Comparison of ENCODE assay signal across 8 cellular contexts in the genomic region with DNA sequence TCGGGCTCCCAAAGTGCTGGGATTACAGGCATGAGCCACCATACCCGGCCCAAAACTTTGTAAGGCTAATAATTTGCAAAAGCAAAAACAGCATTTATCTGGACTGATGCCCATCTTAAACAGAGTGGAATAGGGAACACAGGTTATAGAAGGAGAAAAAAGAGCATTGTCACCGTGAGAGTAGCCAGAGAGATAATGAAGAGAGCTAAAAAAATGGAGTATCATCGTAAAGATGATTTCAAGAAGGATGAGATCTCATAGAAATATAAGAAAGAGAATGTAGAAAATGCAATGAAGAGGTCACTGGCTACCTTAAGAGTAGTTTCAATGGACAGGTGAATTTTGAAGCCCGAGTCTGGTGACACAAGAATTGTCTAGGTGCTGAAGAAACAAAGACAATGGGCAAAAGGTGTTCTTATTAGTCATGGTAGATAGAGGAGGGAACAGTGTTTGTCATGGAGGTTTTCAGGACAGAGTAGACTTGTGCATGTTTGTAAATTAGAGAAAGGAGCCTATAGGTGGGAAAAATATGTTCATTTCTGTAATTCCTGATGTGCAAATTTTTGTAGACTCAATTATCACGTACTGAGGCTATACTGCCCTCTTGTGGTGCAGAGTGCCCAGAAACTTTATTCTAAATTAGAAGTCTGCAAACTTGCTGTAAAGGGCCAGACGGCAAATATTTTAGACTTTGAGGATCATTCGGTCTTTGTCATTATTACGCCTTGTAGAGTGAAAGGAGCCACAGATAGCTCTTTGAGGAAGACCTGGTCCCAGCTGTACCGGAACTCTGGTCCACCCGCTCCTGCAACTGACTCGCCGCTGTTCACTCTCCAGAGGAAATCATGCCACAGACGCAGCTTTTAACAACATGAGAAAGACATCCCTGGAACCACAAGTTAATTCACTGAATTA. TPM values are rescaled to one million over a fixed set of nuclear protein-coding genes. Genes with fewer than 3 reads are reported as not detected.
DNase-seq lines count a peak whose midpoint lies in the region; ATAC-seq, FAIRE-seq and TF ChIP-seq lines count a peak whose summit lies in the region.

No MANE protein-coding gene starts in this region.

- H3K36me3 Mint-ChIP-seq in activated naive CD4-positive, alpha-beta T cell treated with anti-CD3 and anti-CD28 coated beads for 36 hours (ENCODE audit: low read depth), result no peaks in the 10 kb centered on the region

- H3K79me2 ChIP-seq in DND-41 (ENCODE audit: insufficient read depth, low read length), result no peaks in the 10 kb centered on the region

- WGBS in heart right ventricle, 2 donors, result 38 to 43% methylated on average over 14 of the region's 14 CpGs
- WGBS in small intestine, 3 donors, result 45 to 48% (median 46%) methylated on average over 14 of the region's 14 CpGs

- H3K4me2 ChIP-seq in DND-41 (ENCODE audit: insufficient read depth, low read length), result peak overlapping the region; percentile 63

- H4K20me1 ChIP-seq in DND-41 (ENCODE audit: insufficient read depth, low read length), result no peaks in the 10 kb centered on the region

- CTCF ChIA-PET in activated naive CD4-positive, alpha-beta T cell treated with anti-CD3 and anti-CD28 coated beads for 36 hours (lab: Charles Lee), result interaction anchor here (0.6 to 2.7 kb wide), 27 partner anchors 8 to 1957 kb away, joined by 3 to 9 read pairs (median 3); a partner anchor contains a TSS

- intact Hi-C loops in activated naive CD4-positive, alpha-beta T cell treated with anti-CD3 and anti-CD28 coated beads for 36 hours (cut with micrococcal nuclease), result loop anchor here (1.0 to 2.0 kb wide), 5 partner anchors 30 to 656 kb away; a partner anchor contains a TSS
- intact Hi-C loops in heart right ventricle (cut with DNase I), result loop anchor here in 8 of 10 donors (2.0 to 10.0 kb wide), 5 partner anchors 72 to 244 kb away; a partner anchor contains a TSS

- H3K27ac Mint-ChIP-seq in activated naive CD4-positive, alpha-beta T cell treated with anti-CD3 and anti-CD28 coated beads for 36 hours, result no peak overlapping the region

- peak overlapping the region; percentile 36 for H3K9ac ChIP-seq in DND-41 (ENCODE audit: low read depth, low read length)

- peaks cover 26% of the 10 kb centered on the region for H3K27me3 Mint-ChIP-seq in activated naive CD4-positive, alpha-beta T cell treated with anti-CD3 and anti-CD28 coated beads for 36 hours (ENCODE audit: low read depth)

- peak overlapping the region; percentile 22 for H3K4me3 Mint-ChIP-seq in activated naive CD4-positive, alpha-beta T cell treated with anti-CD3 and anti-CD28 coated beads for 36 hours

- H3K36me3 ChIP-seq in DND-41 (ENCODE audit: insufficient read depth, low read length) (no peaks in the 10 kb centered on the region), heart right ventricle (no peaks in the 10 kb centered on the region), small intestine (ENCODE audit: control insufficient read depth in 2 of 2, insufficient read depth in 2 of 2, low read length in 2 of 2) (no peaks in the 10 kb centered on the region)

- peak; percentile 61 for DNase-seq in DND-41
- peak; percentile 60 for DNase-seq in LHCN-M2 (ENCODE audit: low read depth)
- peak; percentile 83 for DNase-seq in activated naive CD4-positive, alpha-beta T cell treated with anti-CD3 and anti-CD28 coated beads for 36 hours
- DNase-seq in heart right ventricle, result peak in 1 of 2 donors; percentile 44
- peak; percentile 55 for DNase-seq in small intestine

- TF ChIP-seq CTCF in DND-41 (IDR thresholded peaks at IDR 0.05; ENCODE audit: borderline replicate concordance, extremely low read depth, low read length, poor library complexity, severe bottlenecking) (peak; percentile 88), heart right ventricle (IDR thresholded peaks at IDR 0.05) (peak; percentile 70 to 87 (median 81))

- H3K4me1 Mint-ChIP-seq in activated naive CD4-positive, alpha-beta T cell treated with anti-CD3 and anti-CD28 coated beads for 36 hours (ENCODE audit: low read depth), result peaks cover 4% of the 10 kb centered on the region

- H3K4me3 ChIP-seq in DND-41 (ENCODE audit: low read depth in 1 of 2, low read length in 2 of 2) (peak overlapping the region in 1 of 2 experiments; percentile 38; a peak in 2 of 4 replicates), heart right ventricle (no peak overlapping the region), small intestine (ENCODE audit: low read depth in 1 of 2, low read length in 2 of 2) (no peak overlapping the region)

- ATAC-seq in DND-41 (ENCODE audit: insufficient read depth, low read depth) (peak; percentile 83), SK-N-SH treated with all-trans-retinoic acid at 6 μM for 48 hours (peak; percentile 81), heart right ventricle (peak in 2 of 8 donors; percentile 10 to 22), HG02852 (IDR thresholded peaks at IDR 0.05; ENCODE audit: unreplicated experiment) (no peak), HG03039 (IDR thresholded peaks at IDR 0.05; ENCODE audit: unreplicated experiment) (no peak)

- FAIRE-seq in small intestine (lab: Jason Lieb, UNC), result no peak

- H3K9me3 Mint-ChIP-seq in activated naive CD4-positive, alpha-beta T cell treated with anti-CD3 and anti-CD28 coated beads for 36 hours, result no peaks in the 10 kb centered on the region

- no peaks in the 10 kb centered on the region for H3K9me3 ChIP-seq in DND-41 (ENCODE audit: insufficient read depth, low read length, severe bottlenecking)
- H3K9me3 ChIP-seq in heart right ventricle, result no peaks in the 10 kb centered on the region
- H3K9me3 ChIP-seq in small intestine (ENCODE audit: control insufficient read depth, low read depth), result no peaks in the 10 kb centered on the region

- H3K27me3 ChIP-seq in DND-41 (ENCODE audit: insufficient read depth, low read length, poor library complexity) (peaks cover 3% of the 10 kb centered on the region), heart right ventricle (peaks cover 0 to 23% (median 16%) of the 10 kb centered on the region in 7 donors), small intestine (ENCODE audit: control insufficient read depth in 2 of 2, insufficient read depth in 2 of 2, low read length in 2 of 2) (no peaks in the 10 kb centered on the region)

- H2AFZ ChIP-seq in DND-41 (ENCODE audit: low read depth, low read length), result peak overlapping the region; percentile 79

- H3K4me1 ChIP-seq in DND-41 (ENCODE audit: insufficient read depth, low read length) (peaks cover 14% of the 10 kb centered on the region), heart right ventricle (peaks cover 0 to 6% (median 0%) of the 10 kb centered on the region in 9 donors), small intestine (ENCODE audit: control insufficient read depth in 2 of 2, insufficient read depth in 1 of 2, low read depth in 1 of 2, low read length in 1 of 2) (no peaks in the 10 kb centered on the region)

- H3K27ac ChIP-seq in DND-41 (ENCODE audit: low read length), result peak overlapping the region; percentile 12; the same call in 1 of the 2 replicates
- H3K27ac ChIP-seq in heart right ventricle, result no peak overlapping the region
- H3K27ac ChIP-seq in small intestine (ENCODE audit: low read depth in 1 of 2, low read length in 1 of 2), result no peak overlapping the region

TF ChIP-seq in SK-N-SH treated with all-trans-retinoic acid at 6 μM for 48 hours, 23 proteins besides CTCF, POLR2A, EP300 and RAD21 (continues in another document):
- no peak for TF ChIP-seq ESRRG (CRISPR knock-in tag; IDR thresholded peaks at IDR 0.05)
- no peak for TF ChIP-seq ZFP30 (CRISPR knock-in tag; IDR thresholded peaks at IDR 0.05)
- TF ChIP-seq, protein P1, sequence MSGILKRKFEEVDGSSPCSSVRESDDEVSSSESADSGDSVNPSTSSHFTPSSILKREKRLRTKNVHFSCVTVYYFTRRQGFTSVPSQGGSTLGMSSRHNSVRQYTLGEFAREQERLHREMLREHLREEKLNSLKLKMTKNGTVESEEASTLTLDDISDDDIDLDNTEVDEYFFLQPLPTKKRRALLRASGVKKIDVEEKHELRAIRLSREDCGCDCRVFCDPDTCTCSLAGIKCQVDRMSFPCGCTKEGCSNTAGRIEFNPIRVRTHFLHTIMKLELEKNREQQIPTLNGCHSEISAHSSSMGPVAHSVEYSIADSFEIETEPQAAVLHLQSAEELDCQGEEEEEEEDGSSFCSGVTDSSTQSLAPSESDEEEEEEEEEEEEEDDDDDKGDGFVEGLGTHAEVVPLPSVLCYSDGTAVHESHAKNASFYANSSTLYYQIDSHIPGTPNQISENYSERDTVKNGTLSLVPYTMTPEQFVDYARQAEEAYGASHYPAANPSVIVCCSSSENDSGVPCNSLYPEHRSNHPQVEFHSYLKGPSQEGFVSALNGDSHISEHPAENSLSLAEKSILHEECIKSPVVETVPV (CRISPR knock-in tag; IDR thresholded peaks at IDR 0.05), result no peak
- TF ChIP-seq ISL1 (CRISPR knock-in tag; IDR thresholded peaks at IDR 0.05), result no peak

RNA-seq across cellular contexts. Expression of a gene that starts 8.1 kb away (rescaled TPM):
- 67.0 and 73.5 TPM in 2 replicates for total RNA-seq in LHCN-M2 (2014; rRNA removed)
- polyA plus RNA-seq in LHCN-M2 (2012), result 39.7 TPM
- 10 to 100 TPM; 80.3 to 90.6 TPM for total RNA-seq in activated naive CD4-positive, alpha-beta T cell treated with anti-CD3 and anti-CD28 coated beads for 36 hours
- 10 to 100 TPM; 18.2 to 34.2 (median 21.1) TPM for total RNA-seq in heart right ventricle
- 10 to 100 TPM; 11.5 to 38.1 TPM for polyA plus RNA-seq in heart right ventricle
- polyA plus RNA-seq in small intestine, result 10 to 100 TPM; 58.9 to 80.4 (median 71.6) TPM

RNA-seq across cellular contexts. Expression of a gene that starts 27.2 kb away (rescaled TPM):
- total RNA-seq in LHCN-M2 (2014; rRNA removed) (24.1 and 33.2 TPM in 2 replicates), heart right ventricle (10 to 100 TPM in 9 of 10 donors, 1 to 10 TPM in 1; 9.5 to 60.6 (median 35.2) TPM)
- 20.1 TPM for polyA plus RNA-seq in LHCN-M2 (2012)
- total RNA-seq in activated naive CD4-positive, alpha-beta T cell treated with anti-CD3 and anti-CD28 coated beads for 36 hours, result 1 to 10 TPM; 4.5 to 6.5 TPM
- polyA plus RNA-seq in heart right ventricle (10 to 100 TPM in 1 of 2 donors, 1 to 10 TPM in 1; 8.1 to 28.5 TPM), small intestine (under 1 TPM in 2 of 3 donors, not detected in 1; 0.27 to 0.54 TPM)

RNA-seq across cellular contexts. Expression of a gene that starts 32.0 kb away (rescaled TPM):
- total RNA-seq in LHCN-M2 (2014; rRNA removed) (84.9 and 114 TPM in 2 replicates), heart right ventricle (100 to 1,000 TPM in 9 of 10 donors, 10 to 100 TPM in 1; 93.2 to 333 (median 223) TPM)
- 223 TPM for polyA plus RNA-seq in LHCN-M2 (2012)
- 10 to 100 TPM; 13.5 to 14.1 TPM for total RNA-seq in activated naive CD4-positive, alpha-beta T cell treated with anti-CD3 and anti-CD28 coated beads for 36 hours
- polyA plus RNA-seq in heart right ventricle (100 to 1,000 TPM; 119 to 263 TPM), small intestine (10 to 100 TPM in 2 of 3 donors, 1 to 10 TPM in 1; 6.5 to 27.7 (median 14.1) TPM)

RNA-seq across cellular contexts. Expression of a gene that starts 41.0 kb away (rescaled TPM):
- 95.3 and 102 TPM in 2 replicates for total RNA-seq in LHCN-M2 (2014; rRNA removed)
- polyA plus RNA-seq in LHCN-M2 (2012), result 63.5 TPM
- total RNA-seq in activated naive CD4-positive, alpha-beta T cell treated with anti-CD3 and anti-CD28 coated beads for 36 hours, result 10 to 100 TPM; 75.5 to 77.0 TPM
- 100 to 1,000 TPM in 3 of 10 donors, 10 to 100 TPM in 7; 79.7 to 117 (median 95.0) TPM for total RNA-seq in heart right ventricle
- 100 to 1,000 TPM in 1 of 2 donors, 10 to 100 TPM in 1; 56.3 to 116 TPM for polyA plus RNA-seq in heart right ventricle
- polyA plus RNA-seq in small intestine, result 10 to 100 TPM; 48.5 to 56.2 (median 51.4) TPM

Comparison
In these comparisons a context has a peak if more than half of its experiments do, and no peak if none do; other contexts are left out.
1. ATAC-seq: peak in DND-41 (single experiment) and SK-N-SH treated with all-trans-retinoic acid at 6 μM for 48 hours (single experiment); none in HG02852 (single experiment) and HG03039 (single experiment).